In the genomic region with DNA sequence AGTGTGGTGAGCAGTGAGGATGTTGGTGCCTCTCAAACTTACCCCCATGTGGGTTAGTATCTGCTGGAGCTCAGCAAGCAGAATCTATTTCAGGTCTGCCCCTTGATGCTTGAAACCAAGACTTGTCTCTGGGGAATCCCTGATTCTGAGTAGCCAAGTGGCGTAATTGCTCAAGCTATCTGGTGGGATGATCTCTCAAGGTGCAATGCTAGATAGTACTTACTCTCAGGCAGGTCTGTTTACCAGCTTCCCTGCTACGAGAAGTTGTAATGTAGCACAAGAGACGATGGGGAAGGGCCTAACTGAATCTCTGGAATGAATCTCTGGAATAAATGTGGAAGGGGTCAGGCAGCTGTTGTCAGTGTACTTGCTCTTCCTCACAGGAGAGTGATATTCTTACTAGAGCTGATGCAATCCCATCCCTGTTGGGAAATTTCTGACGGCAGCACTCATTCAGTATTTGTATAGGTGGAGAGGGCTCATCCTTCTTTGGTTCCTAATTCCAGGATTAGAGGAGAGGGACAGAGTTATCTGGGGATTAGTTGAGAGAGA, we compare ENCODE assay signal across 8 cellular contexts.
DNase-seq lines count a peak whose midpoint lies in the region; ATAC-seq, FAIRE-seq and TF ChIP-seq lines count a peak whose summit lies in the region.

No MANE protein-coding gene starts in this region.

- H3K27ac Mint-ChIP-seq in astrocyte (ENCODE audit: unreplicated experiment) (peak overlapping the region; percentile 82), mesothelial cell of epicardium (peak overlapping the region; percentile 26)

- no peak overlapping the region for H3K9ac ChIP-seq in DND-41 (ENCODE audit: low read depth, low read length)
- H3K9ac ChIP-seq in HUES48 (ENCODE audit: low read depth, low read length): 0 out of 2 replicates have a peak overlapping the region, but pooled peaks have one; percentile 11
- H3K9ac ChIP-seq in astrocyte (ENCODE audit: low read length): no peak overlapping the region

- H3K4me3 Mint-ChIP-seq in astrocyte (ENCODE audit: unreplicated experiment) (peak overlapping the region; percentile 73), mesothelial cell of epicardium (peak overlapping the region; percentile 6)

- H4K20me1 ChIP-seq in DND-41 (ENCODE audit: insufficient read depth, low read length) (peaks cover 15% of the 10 kb centered on the region), astrocyte (ENCODE audit: insufficient read depth, low read length) (peaks cover 83% of the 10 kb centered on the region)

- H3K4me2 ChIP-seq in DND-41 (ENCODE audit: insufficient read depth, low read length): no peak overlapping the region
- H3K4me2 ChIP-seq in astrocyte (ENCODE audit: low read length): no peak overlapping the region

- no peaks in the 10 kb centered on the region for H3K27me3 Mint-ChIP-seq in astrocyte (ENCODE audit: low read depth, unreplicated experiment)
- no peaks in the 10 kb centered on the region for H3K27me3 Mint-ChIP-seq in mesothelial cell of epicardium (ENCODE audit: low read depth)

- no peak for FAIRE-seq in astrocyte (lab: Jason Lieb, UNC)

- H3K4me1 ChIP-seq in DND-41 (ENCODE audit: insufficient read depth, low read length): 0 out of 2 replicates have a peak, but pooled peaks cover 3% of the 10 kb centered on the region
- H3K4me1 ChIP-seq in HUES48 (ENCODE audit: control insufficient read depth, insufficient read depth, low read length): peaks cover 59% of the 10 kb centered on the region
- peaks cover 18% of the 10 kb centered on the region for H3K4me1 ChIP-seq in astrocyte (ENCODE audit: insufficient read depth, low read length)

- H3K4me3 ChIP-seq in DND-41 (ENCODE audit: low read depth in 1 of 2, low read length in 2 of 2): no peak overlapping the region
- H3K4me3 ChIP-seq in HUES48 (ENCODE audit: low read depth, low read length): peak overlapping the region; percentile 37; the same call in 1 of the 2 replicates
- H3K4me3 ChIP-seq in astrocyte (ENCODE audit: insufficient read depth, low read depth, low read length): no peak overlapping the region

- H3K36me3 ChIP-seq in DND-41 (ENCODE audit: insufficient read depth, low read length) (peaks cover 10% of the 10 kb centered on the region; the same call in 1 of the 2 replicates), HUES48 (ENCODE audit: control insufficient read depth, insufficient read depth, low read length) (peaks cover 7% of the 10 kb centered on the region; the same call in 1 of the 2 replicates), astrocyte (ENCODE audit: insufficient read depth, low read length) (peaks cover 5% of the 10 kb centered on the region)

- TF ChIP-seq CTCF in DND-41 (IDR thresholded peaks at IDR 0.05; ENCODE audit: borderline replicate concordance, extremely low read depth, low read length, poor library complexity, severe bottlenecking): no peak
- TF ChIP-seq CTCF in astrocyte (IDR thresholded peaks at IDR 0.05; ENCODE audit: insufficient read depth, low read depth, low read length): no peak
- no peak for TF ChIP-seq CTCF in mesothelial cell of epicardium (IDR thresholded peaks at IDR 0.05; ENCODE audit: unreplicated experiment)

- no peak overlapping the region for H2AFZ ChIP-seq in DND-41 (ENCODE audit: low read depth, low read length)
- H2AFZ ChIP-seq in astrocyte (ENCODE audit: low read depth, low read length): no peak overlapping the region

- ATAC-seq in DND-41 (ENCODE audit: insufficient read depth, low read depth): 0 out of 3 replicates have a peak, but pooled peaks have one; percentile 22
- peak; percentile 61 for ATAC-seq in GM19455 (IDR thresholded peaks at IDR 0.05; ENCODE audit: unreplicated experiment)

- no peaks in the 10 kb centered on the region for H3K9me3 Mint-ChIP-seq in astrocyte (ENCODE audit: unreplicated experiment)
- no peaks in the 10 kb centered on the region for H3K9me3 Mint-ChIP-seq in mesothelial cell of epicardium

- H3K27ac ChIP-seq in DND-41 (ENCODE audit: low read length) (no peak overlapping the region), HUES48 (ENCODE audit: low read depth, low read length) (peak overlapping the region; percentile 96), astrocyte (ENCODE audit: low read depth, low read length) (no peak overlapping the region)

- DNase-seq in DND-41: no peak
- DNase-seq in astrocyte (ENCODE audit: low read depth): no peak
- DNase-seq in mesothelial cell of epicardium (ENCODE audit: low spot score in 2 of 2, unreplicated experiment in 2 of 2): no peak
- no peak for DNase-seq in cerebellum (ENCODE audit: low spot score)
- no peak for DNase-seq in T1000 (lab: John Stamatoyannopoulos, UW)
- no peak for DNase-seq in NCI-H1694 treated with DMSO at 0.1 percent for 48 hours (lab: John Stamatoyannopoulos, UW)

- H3K9me3 ChIP-seq in DND-41 (ENCODE audit: insufficient read depth, low read length, severe bottlenecking) (no peaks in the 10 kb centered on the region), HUES48 (ENCODE audit: control insufficient read depth, insufficient read depth, low read length) (no peaks in the 10 kb centered on the region), astrocyte (ENCODE audit: insufficient read depth, low read depth, low read length) (no peaks in the 10 kb centered on the region)

- no peaks in the 10 kb centered on the region for H3K27me3 ChIP-seq in DND-41 (ENCODE audit: insufficient read depth, low read length, poor library complexity)
- H3K27me3 ChIP-seq in HUES48 (ENCODE audit: control insufficient read depth, insufficient read depth, low read length): no peaks in the 10 kb centered on the region
- H3K27me3 ChIP-seq in astrocyte (ENCODE audit: insufficient read depth, low read length): no peaks in the 10 kb centered on the region

- H3K4me1 Mint-ChIP-seq in astrocyte (ENCODE audit: low read depth, unreplicated experiment): peaks cover 56% of the 10 kb centered on the region
- H3K4me1 Mint-ChIP-seq in mesothelial cell of epicardium: peaks cover 50% of the 10 kb centered on the region

- H3K36me3 Mint-ChIP-seq in astrocyte (ENCODE audit: low read depth, unreplicated experiment): peaks cover 6% of the 10 kb centered on the region
- H3K36me3 Mint-ChIP-seq in mesothelial cell of epicardium: no peaks in the 10 kb centered on the region

- H3K79me2 ChIP-seq in DND-41 (ENCODE audit: insufficient read depth, low read length): peaks cover 9% of the 10 kb centered on the region; the same call in 1 of the 2 replicates
- peaks cover 96% of the 10 kb centered on the region for H3K79me2 ChIP-seq in astrocyte (ENCODE audit: insufficient read depth, low read length)
